ENCODE assay signal across 14 cellular contexts in the genomic region with DNA sequence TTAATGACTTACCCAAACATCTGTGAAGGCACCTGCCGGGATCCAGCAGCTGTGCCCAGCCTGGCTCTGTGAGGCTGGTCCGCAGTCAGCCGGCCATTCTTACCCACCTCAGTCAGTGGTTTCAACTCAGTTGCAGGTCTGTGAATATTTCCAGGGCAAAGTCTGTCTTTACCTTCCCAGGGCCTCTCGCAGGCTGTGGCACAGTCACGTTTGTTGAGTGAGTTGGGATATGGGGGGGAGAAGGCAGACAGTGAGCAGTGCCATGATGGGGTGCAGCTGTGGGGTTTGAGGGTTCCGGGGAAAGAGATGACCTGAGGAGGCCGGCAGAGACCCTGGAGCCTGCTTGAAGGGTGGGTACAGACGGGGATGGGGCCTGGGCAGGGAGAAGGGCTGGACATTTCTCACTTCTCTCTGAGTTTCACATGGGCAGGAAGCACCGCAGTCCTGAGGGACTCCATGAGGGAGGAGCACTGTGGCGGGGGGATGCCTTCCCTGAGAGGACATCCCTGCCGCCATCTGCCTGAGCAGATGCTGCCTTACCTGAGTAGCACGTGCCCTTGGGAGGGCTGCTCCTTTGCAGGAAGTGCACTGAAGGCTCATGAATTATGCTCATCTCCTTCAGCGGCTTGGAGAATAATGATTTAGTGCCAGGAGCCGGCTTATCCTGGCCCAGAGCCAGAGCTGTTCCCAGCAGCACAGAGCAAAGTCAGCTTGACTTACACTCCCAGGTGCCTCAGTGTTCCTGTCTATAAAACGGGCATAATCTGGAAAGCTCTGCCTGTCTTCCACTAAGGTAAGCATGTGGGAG. TPM values are rescaled to one million over a fixed set of nuclear protein-coding genes. Genes with fewer than 3 reads are reported as not detected.
DNase-seq lines count a peak whose midpoint lies in the region; ATAC-seq, FAIRE-seq and TF ChIP-seq lines count a peak whose summit lies in the region.
"Had no signal": no experiment of that assay in that cellular context is flagged by ENCODE, and none has a peak within 500 bp of the region (broad histone marks: within the 10 kb centered on the region; RNA-seq: fewer than 3 reads in every experiment).

No MANE protein-coding gene starts in this region.

- no peaks in the 10 kb centered on the region for H3K27me3 Mint-ChIP-seq in natural killer cell treated with Interleukin-12 subunit alpha and Interleukin-12 subunit beta and Interleukin-15 and Interleukin-18, amount 100 ng/mL, for 72 hours
- H3K27me3 Mint-ChIP-seq in natural killer cell (ENCODE audit: low read depth in 2 of 2) = no peaks in the 10 kb centered on the region

- peak overlapping the region in 1 of 2 donors; percentile 22 for H3K9ac ChIP-seq in kidney (ENCODE audit: low read length in 2 of 2)

- peaks cover 22 to 26% of the 10 kb centered on the region in 2 donors for H3K4me1 ChIP-seq in kidney (ENCODE audit: control insufficient read depth in 1 of 2, insufficient read depth in 1 of 2, low read depth in 1 of 2, low read length in 2 of 2)

- H3K4me3 Mint-ChIP-seq in natural killer cell treated with Interleukin-12 subunit alpha and Interleukin-12 subunit beta and Interleukin-15 and Interleukin-18, amount 100 ng/mL, for 72 hours = no peak overlapping the region
- H3K4me3 Mint-ChIP-seq in natural killer cell = no peak overlapping the region
- H3K4me3 Mint-ChIP-seq: immature natural killer cell had no signal

- no peaks in the 10 kb centered on the region for H3K9me3 Mint-ChIP-seq in natural killer cell treated with Interleukin-12 subunit alpha and Interleukin-12 subunit beta and Interleukin-15 and Interleukin-18, amount 100 ng/mL, for 72 hours
- H3K9me3 Mint-ChIP-seq in natural killer cell = no peaks in the 10 kb centered on the region
- H3K9me3 Mint-ChIP-seq: immature natural killer cell had no signal

- H3K27ac ChIP-seq in angular gyrus (ENCODE audit: low read depth, low read length) (peak overlapping the region; percentile 7), kidney (ENCODE audit: low read depth in 2 of 2, low read length in 2 of 2) (peak overlapping the region; percentile 39 to 83)
- H3K27ac ChIP-seq: SK-N-MC had no signal

- intact Hi-C loops in natural killer cell (cut with micrococcal nuclease) (no loop called here), kidney (cut with DNase I) (no loop called here)

- H3K9me3 ChIP-seq in kidney (ENCODE audit: control insufficient read depth in 1 of 2, low read length in 2 of 2) = no peaks in the 10 kb centered on the region

- peak overlapping the region; percentile 12 to 22 for H3K27ac Mint-ChIP-seq in natural killer cell treated with Interleukin-12 subunit alpha and Interleukin-12 subunit beta and Interleukin-15 and Interleukin-18, amount 100 ng/mL, for 72 hours
- H3K27ac Mint-ChIP-seq in natural killer cell = no peak overlapping the region
- H3K27ac Mint-ChIP-seq: immature natural killer cell had no signal

- peaks cover 25 to 33% of the 10 kb centered on the region in 2 donors for H3K4me1 Mint-ChIP-seq in natural killer cell treated with Interleukin-12 subunit alpha and Interleukin-12 subunit beta and Interleukin-15 and Interleukin-18, amount 100 ng/mL, for 72 hours (ENCODE audit: low read depth in 2 of 2)
- peaks cover 16 to 28% of the 10 kb centered on the region in 2 donors for H3K4me1 Mint-ChIP-seq in natural killer cell

- FAIRE-seq in kidney (lab: Jason Lieb, UNC) = no peak

- no peak overlapping the region for H3K4me3 ChIP-seq in kidney (ENCODE audit: low read length in 2 of 2)
- H3K4me3 ChIP-seq: SK-N-MC had no signal

- H3K36me3 ChIP-seq in kidney (ENCODE audit: control insufficient read depth in 1 of 2, insufficient read depth in 2 of 2, low read length in 2 of 2) = no peaks in the 10 kb centered on the region

- H3K36me3 Mint-ChIP-seq in natural killer cell treated with Interleukin-12 subunit alpha and Interleukin-12 subunit beta and Interleukin-15 and Interleukin-18, amount 100 ng/mL, for 72 hours = peaks cover 9% of the 10 kb centered on the region
- no peaks in the 10 kb centered on the region for H3K36me3 Mint-ChIP-seq in natural killer cell

- ATAC-seq in natural killer cell treated with Interleukin-12 subunit alpha and Interleukin-12 subunit beta and Interleukin-15 and Interleukin-18, amount 100 ng/mL, for 72 hours = no peak
- ATAC-seq in natural killer cell (no peak), HG02571 (IDR thresholded peaks at IDR 0.05; ENCODE audit: unreplicated experiment) (no peak)

- no peak for TF ChIP-seq CTCF in natural killer cell (IDR thresholded peaks at IDR 0.05)
- TF ChIP-seq CTCF in kidney (IDR thresholded peaks at IDR 0.05; ENCODE audit: borderline replicate concordance, extremely low read depth, insufficient read depth) = no peak

- no peak for DNase-seq in natural killer cell treated with Interleukin-12 subunit alpha and Interleukin-12 subunit beta and Interleukin-15 and Interleukin-18, amount 100 ng/mL, for 72 hours (ENCODE audit: low spot score)
- DNase-seq in natural killer cell = no peak
- no peak for DNase-seq in kidney
- no peak for DNase-seq in NCI-H526 treated with DMSO at 0.1 percent for 48 hours (lab: John Stamatoyannopoulos, UW)
- no peak for DNase-seq in activated CD4-positive, alpha-beta T cell treated with anti-CD3 and anti-CD28 coated beads, Interleukin-2, amount 50 U/mL, for 1 hour
- no peak for DNase-seq in activated CD8-positive, alpha-beta memory T cell treated with anti-CD3 and anti-CD28 coated beads for 24 hours
- DNase-seq: activated gamma-delta T cell treated with Interleukin-2 at 50 U/mL for 16 hours; foreskin melanocyte; immature natural killer cell; OCI-M1; stimulated activated naive CD4-positive, alpha-beta T cell had no signal

RNA-seq across cellular contexts. Expression of gene KSR1, which starts 48.1 kb away (rescaled TPM):
- 100 to 1,000 TPM; 122 to 236 TPM for total RNA-seq in natural killer cell treated with Interleukin-12 subunit alpha and Interleukin-12 subunit beta and Interleukin-15 and Interleukin-18, amount 100 ng/mL, for 72 hours
- total RNA-seq in natural killer cell = 10 to 100 TPM; 46.4 to 63.1 (median 59.2) TPM
- total RNA-seq in kidney = 97.3 TPM
- 11.7 TPM for polyA plus RNA-seq in kidney (ENCODE audit: insufficient read depth, low read depth, low replicate concordance)

Comparison
In these comparisons a context has a peak if more than half of its experiments do, and no peak if none do; other contexts are left out.
1. H3K27ac Mint-ChIP-seq: peak in natural killer cell treated with Interleukin-12 subunit alpha and Interleukin-12 subunit beta and Interleukin-15 and Interleukin-18, amount 100 ng/mL, for 72 hours (2 of 2); none in natural killer cell (0 of 2).